In the genomic region with DNA sequence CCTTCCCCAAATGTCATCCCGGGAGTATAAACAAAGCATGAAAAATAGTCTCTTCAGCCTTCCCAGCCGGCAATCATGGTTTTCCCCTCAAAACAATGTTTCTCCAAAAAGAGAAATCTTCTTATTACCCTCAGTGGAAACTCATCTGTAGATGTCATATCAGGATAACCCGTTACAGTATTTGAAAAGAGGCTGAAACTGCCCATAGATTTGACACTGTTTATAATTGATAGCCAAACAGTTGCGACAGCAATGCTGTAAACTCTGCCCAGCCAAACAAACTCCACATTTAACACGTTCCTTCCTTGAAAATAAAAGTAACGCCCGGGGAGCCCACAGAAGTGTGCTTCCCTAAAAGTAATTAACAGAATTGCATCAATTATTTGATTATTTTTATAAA, we compare ENCODE assay signal across 8 cellular contexts.
DNase-seq lines count a peak whose midpoint lies in the region; ATAC-seq and TF ChIP-seq lines count a peak whose summit lies in the region.

No MANE protein-coding gene starts in this region.

- H3K27me3 Mint-ChIP-seq in chondrocyte (ENCODE audit: low read depth), result no peaks in the 10 kb centered on the region

- H2AFZ ChIP-seq in MM.1S (ENCODE audit: low read length), result 0 out of 2 replicates have a peak overlapping the region, but pooled peaks have one; percentile 23

- peaks cover 40% of the 10 kb centered on the region for H3K79me2 ChIP-seq in MM.1S (ENCODE audit: low read length)

- peak overlapping the region; percentile 81 for H3K9ac ChIP-seq in MM.1S (ENCODE audit: low read length)

- H3K4me1 Mint-ChIP-seq in chondrocyte (ENCODE audit: low read depth), result peaks cover 58% of the 10 kb centered on the region

- no peak for TF ChIP-seq POLR2A in lower leg skin (IDR thresholded peaks at IDR 0.05)

- no peaks in the 10 kb centered on the region for H3K36me3 Mint-ChIP-seq in chondrocyte (ENCODE audit: low read depth)

- no peaks in the 10 kb centered on the region for H3K9me3 Mint-ChIP-seq in chondrocyte (ENCODE audit: low read depth)

- no peaks in the 10 kb centered on the region for H3K36me3 ChIP-seq in MM.1S (replicated peaks; ENCODE audit: insufficient read depth, low read length)
- H3K36me3 ChIP-seq in thymus (ENCODE audit: control insufficient read depth, insufficient read depth), result no peaks in the 10 kb centered on the region

- peak overlapping the region; percentile 93 for H3K27ac Mint-ChIP-seq in chondrocyte (ENCODE audit: unreplicated experiment)

- peak overlapping the region; percentile 82 for H3K27ac ChIP-seq in MM.1S (ENCODE audit: low read length)
- H3K27ac ChIP-seq in thymus (ENCODE audit: low read depth), result peak overlapping the region; percentile 84

- H3K4me2 ChIP-seq in MM.1S (ENCODE audit: low read depth, low read length), result peak overlapping the region; percentile 69

- H3K9me2 ChIP-seq in MM.1S (replicated peaks; ENCODE audit: insufficient read depth, low read length), result no peaks in the 10 kb centered on the region

- intact Hi-C loops in lower leg skin (cut with DNase I; ENCODE audit: low total_unique reads), result no loop called here

- H3K27me3 ChIP-seq in MM.1S (replicated peaks; ENCODE audit: insufficient read depth, low read length) (no peaks in the 10 kb centered on the region), thymus (ENCODE audit: control insufficient read depth, insufficient read depth) (no peaks in the 10 kb centered on the region)

- H3K9me3 ChIP-seq in MM.1S (replicated peaks; ENCODE audit: insufficient read depth, low read length), result no peaks in the 10 kb centered on the region
- no peaks in the 10 kb centered on the region for H3K9me3 ChIP-seq in thymus (ENCODE audit: control insufficient read depth)

- H3K4me3 Mint-ChIP-seq in chondrocyte (ENCODE audit: unreplicated experiment), result peak overlapping the region; percentile 84

- no peak for ATAC-seq in HG03039 (IDR thresholded peaks at IDR 0.05; ENCODE audit: unreplicated experiment)

- DNase-seq in EL (peak; percentile 18), MM.1S (peak; percentile 14), chondrocyte (ENCODE audit: low spot score) (no peak), lower leg skin (ENCODE audit: low spot score in 2 of 2) (no peak), NCI-H2029 treated with DMSO at 0.1 percent for 48 hours (lab: John Stamatoyannopoulos, UW) (no peak), HUDEP-2 (lab: John Stamatoyannopoulos, UW; ENCODE audit: unreplicated experiment in 76 of 76) (no peak)

- no peak for TF ChIP-seq CTCF in MM.1S (IDR thresholded peaks at IDR 0.05; ENCODE audit: low read length)
- no peak for TF ChIP-seq CTCF in chondrocyte (IDR thresholded peaks at IDR 0.05)
- TF ChIP-seq CTCF in lower leg skin (IDR thresholded peaks at IDR 0.05), result no peak

- H3F3A ChIP-seq in MM.1S (ENCODE audit: insufficient read depth, low read length), result peaks cover 10% of the 10 kb centered on the region; the same call in 1 of the 2 replicates

- H3K4me3 ChIP-seq in MM.1S (ENCODE audit: low read length) (peak overlapping the region; percentile 67), lower leg skin (ENCODE audit: low read depth, poor library complexity, severe bottlenecking) (peak overlapping the region; percentile 62), thymus (ENCODE audit: low read length) (peak overlapping the region; percentile 91)

- no peaks in the 10 kb centered on the region for H4K20me1 ChIP-seq in MM.1S (ENCODE audit: insufficient read depth, low read length)

- 0 to 1% methylated on average over 7 of the region's 7 CpGs for WGBS in lower leg skin, 2 donors
- under 1% methylated on average over 7 of the region's 7 CpGs for WGBS in thymus

- H3K4me1 ChIP-seq in MM.1S (ENCODE audit: low read length), result 0 out of 2 replicates have a peak, but pooled peaks cover 7% of the 10 kb centered on the region
- H3K4me1 ChIP-seq in thymus (ENCODE audit: control insufficient read depth, insufficient read depth, low read length), result peaks cover 29% of the 10 kb centered on the region

Comparison
In these comparisons a context has a peak if more than half of its experiments do, and no peak if none do; other contexts are left out.
1. DNase-seq: peak in EL (single experiment) and MM.1S (single experiment); none in chondrocyte (single experiment), lower leg skin (0 of 2), NCI-H2029 treated with DMSO at 0.1 percent for 48 hours (single experiment) and HUDEP-2 (0 of 76).
2. Peak in every context shown above with its lines, with median percentiles within 50 percentile points of each other: H3K4me3 ChIP-seq.